Comparison of ENCODE assay signal across 12 cellular contexts in the genomic region with DNA sequence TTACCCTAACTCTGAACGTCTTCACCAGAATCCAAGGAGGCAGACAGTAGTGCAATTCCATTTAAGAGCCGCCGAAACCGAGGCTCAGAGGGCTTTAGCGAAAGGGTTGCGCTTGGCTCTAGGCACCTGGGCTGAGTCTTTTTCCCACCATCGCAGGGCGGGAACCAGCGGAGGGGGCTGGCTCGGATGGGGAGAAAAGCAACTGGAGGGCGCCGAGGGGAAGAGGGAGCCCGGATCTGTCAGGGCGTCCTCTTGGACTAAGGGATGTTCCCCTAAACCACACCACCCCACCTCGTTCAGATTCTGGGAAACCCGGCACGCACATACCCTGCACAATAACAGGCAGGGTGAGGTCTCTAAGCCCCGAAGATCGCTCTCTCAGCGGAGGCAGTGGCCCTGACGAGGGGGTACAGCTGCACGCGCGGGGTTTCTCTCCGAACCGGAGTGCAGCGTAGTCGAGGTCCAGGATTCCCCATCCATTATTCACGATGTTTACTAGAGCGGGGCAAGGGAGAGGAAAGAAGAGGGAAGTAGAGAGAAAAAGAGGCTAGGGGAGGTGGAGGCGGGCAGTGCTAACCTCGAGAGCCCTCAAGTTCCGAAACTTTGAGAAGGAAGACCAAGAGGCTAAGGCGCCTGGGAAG. TPM values are rescaled to one million over a fixed set of nuclear protein-coding genes. Genes with fewer than 3 reads are reported as not detected.
"Had no signal": no experiment of that assay in that cellular context is flagged by ENCODE, and none has a peak within 500 bp of the region (broad histone marks: within the 10 kb centered on the region; RNA-seq: fewer than 3 reads in every experiment).

No MANE protein-coding gene starts in this region.

- H3K27ac ChIP-seq: dorsolateral prefrontal cortex, pancreas, thoracic aorta, upper lobe of right lung had no signal

- H3K4me3 ChIP-seq: dorsolateral prefrontal cortex, pancreas, thoracic aorta, upper lobe of right lung had no signal

- H3K4me1 ChIP-seq: pancreas, upper lobe of right lung had no signal

- H3K4me3 Mint-ChIP-seq: activated B cell treated with CpG ODN at 0.5 μM for 24 hours; activated CD4-positive, alpha-beta T cell treated with anti-CD3 and anti-CD28 coated beads, Interleukin-2, amount 10 ng/mL, durations not matched to agents 7 days and 5 days had no signal

- H3K9me3 Mint-ChIP-seq: activated CD4-positive, alpha-beta T cell treated with anti-CD3 and anti-CD28 coated beads, Interleukin-2, amount 10 ng/mL, durations not matched to agents 7 days and 5 days; mesothelial cell of epicardium had no signal

- H3K36me3 Mint-ChIP-seq: mesothelial cell of epicardium had no signal

- FAIRE-seq: pancreas, TTC549 had no signal

- ATAC-seq: pancreas, upper lobe of right lung had no signal

- H3K9me3 ChIP-seq: pancreas, thoracic aorta, upper lobe of right lung had no signal

- DNase-seq: activated B cell treated with CpG ODN at 0.5 μM for 24 hours; activated CD4-positive, alpha-beta T cell treated with anti-CD3 and anti-CD28 coated beads, Interleukin-2, amount 10 ng/mL, durations not matched to agents 7 days and 5 days; activated naive CD4-positive, alpha-beta T cell treated with Interleukin-2 at 50 U/mL for 16 hours; dorsolateral prefrontal cortex; pancreas; stimulated activated CD4-positive, alpha-beta T cell treated with anti-CD3 and anti-CD28 coated beads, Interleukin-1b, Interleukin-23, amount 100 ng/mL, for 48 hours; T-helper 2 cell; upper lobe of right lung had no signal

- H3K27ac Mint-ChIP-seq: activated B cell treated with CpG ODN at 0.5 μM for 24 hours; activated CD4-positive, alpha-beta T cell treated with anti-CD3 and anti-CD28 coated beads, Interleukin-2, amount 10 ng/mL, durations not matched to agents 7 days and 5 days; mesothelial cell of epicardium had no signal

- H3K36me3 ChIP-seq: pancreas, thoracic aorta, upper lobe of right lung had no signal

RNA-seq across cellular contexts. Expression of a gene that starts 1.3 kb away (rescaled TPM):
- total RNA-seq: activated B cell treated with CpG ODN at 0.5 μM for 24 hours, cardiac septum, pancreas, thoracic aorta, upper lobe of right lung had no signal
- polyA plus RNA-seq: pancreas had no signal
